1 cellular context compared by ENCODE assay signal in the genomic region with DNA sequence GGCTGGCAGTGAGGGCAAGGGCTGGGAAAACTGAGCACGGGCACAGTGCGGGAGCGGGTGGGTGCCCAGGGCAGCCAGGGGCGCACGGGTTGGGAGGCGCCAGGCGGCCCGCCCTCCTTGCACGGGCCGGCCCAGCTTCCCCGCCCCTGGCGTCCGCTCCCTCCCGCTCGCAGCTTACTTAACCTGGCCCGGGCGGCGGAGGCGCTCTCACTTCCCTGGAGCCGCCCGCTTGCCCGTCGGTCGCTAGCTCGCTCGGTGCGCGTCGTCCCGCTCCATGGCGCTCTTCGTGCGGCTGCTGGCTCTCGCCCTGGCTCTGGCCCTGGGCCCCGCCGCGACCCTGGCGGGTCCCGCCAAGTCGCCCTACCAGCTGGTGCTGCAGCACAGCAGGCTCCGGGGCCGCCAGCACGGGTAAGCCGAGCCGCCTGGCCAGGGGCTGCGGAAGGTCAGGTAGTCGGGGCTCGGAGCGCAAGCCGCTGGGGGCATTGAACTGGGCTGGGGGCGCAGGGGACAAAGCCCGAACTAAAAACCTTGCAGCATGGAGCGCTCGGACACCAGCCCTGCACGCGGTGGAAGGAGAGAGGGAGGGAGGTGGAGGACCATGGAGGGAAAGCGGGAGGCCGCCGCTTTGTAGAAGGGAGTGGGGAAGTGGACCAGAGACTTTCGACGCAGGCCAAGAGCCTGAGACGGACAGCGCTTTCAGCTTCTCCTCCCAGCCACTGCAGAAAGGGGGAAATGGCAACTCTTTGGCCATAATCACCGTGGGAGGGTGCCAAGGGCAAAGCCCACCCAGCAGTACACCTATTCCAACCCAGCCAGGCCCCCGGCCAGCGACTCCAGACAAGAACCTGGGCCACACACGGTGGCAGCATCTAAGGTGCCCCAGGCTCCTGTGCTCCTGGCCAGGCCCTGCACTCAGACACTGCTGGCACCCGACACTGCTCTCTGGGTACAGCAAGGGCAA.
TF ChIP-seq lines count a peak whose summit lies in the region.

A gene (plus strand): TSS at position 207 of the 961 bp plus-strand sequence. CDS start 68 bp downstream, at position 275.

TF ChIP-seq in H1, 55 proteins besides CTCF, POLR2A, EP300 and RAD21 (continued from another document):
- no peak for TF ChIP-seq FOSL1 (IDR thresholded peaks at IDR 0.05; ENCODE audit: insufficient read depth, low read depth, low read length)
- TF ChIP-seq MAFK (IDR thresholded peaks at IDR 0.05; ENCODE audit: low read depth, low read length) = no peak
- peak; percentile 56 for TF ChIP-seq RNF2 (IDR thresholded peaks at IDR 0.05; ENCODE audit: borderline replicate concordance, low read depth, low read length, missing control alignments, poor library complexity, severe bottlenecking)
- TF ChIP-seq, protein P1, sequence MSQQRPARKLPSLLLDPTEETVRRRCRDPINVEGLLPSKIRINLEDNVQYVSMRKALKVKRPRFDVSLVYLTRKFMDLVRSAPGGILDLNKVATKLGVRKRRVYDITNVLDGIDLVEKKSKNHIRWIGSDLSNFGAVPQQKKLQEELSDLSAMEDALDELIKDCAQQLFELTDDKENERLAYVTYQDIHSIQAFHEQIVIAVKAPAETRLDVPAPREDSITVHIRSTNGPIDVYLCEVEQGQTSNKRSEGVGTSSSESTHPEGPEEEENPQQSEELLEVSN (IDR thresholded peaks at IDR 0.05) = peak; percentile 88
- TF ChIP-seq CTBP2 (IDR thresholded peaks at IDR 0.05; ENCODE audit: borderline replicate concordance, insufficient read depth, insufficient read length, low read length) = peak; percentile 86
- TF ChIP-seq KDM4A (IDR thresholded peaks at IDR 0.05; ENCODE audit: low read depth, low read length, severe bottlenecking) = peak; percentile 96
- TF ChIP-seq TAF1 (IDR thresholded peaks at IDR 0.05; ENCODE audit: low read depth, low read length) = peak; percentile 69
- peak; percentile 84; the same call in 1 of the 2 replicates for TF ChIP-seq TBP (IDR thresholded peaks at IDR 0.05; ENCODE audit: low read depth, low read length)
- TF ChIP-seq YY1 (IDR thresholded peaks at IDR 0.05; ENCODE audit: low read depth, low read length) = peak; percentile 24; the same call in 1 of the 2 replicates
- no peak for TF ChIP-seq SP4 (IDR thresholded peaks at IDR 0.05; ENCODE audit: low read length)
- TF ChIP-seq HDAC2 (IDR thresholded peaks at IDR 0.05; ENCODE audit: borderline replicate concordance in 1 of 2, low read depth in 2 of 2, low read length in 2 of 2) = 0 out of 4 replicates have a peak, but pooled peaks of 1 of the 2 experiments have one; percentile 17
- no peak for TF ChIP-seq SIRT6 (IDR thresholded peaks at IDR 0.05; ENCODE audit: low read length)
- no peak for TF ChIP-seq GTF2F1 (IDR thresholded peaks at IDR 0.05; ENCODE audit: borderline replicate concordance, low read depth, low read length)
- no peak for TF ChIP-seq RFX5 (IDR thresholded peaks at IDR 0.05; ENCODE audit: borderline replicate concordance, low read depth, low read length)
- peak; percentile 20; the same call in 1 of the 2 replicates for TF ChIP-seq POLR2AphosphoS5 (IDR thresholded peaks at IDR 0.05; ENCODE audit: low read depth, low read length)
- TF ChIP-seq NRF1 (IDR thresholded peaks at IDR 0.05; ENCODE audit: low read depth, low read length) = no peak
- TF ChIP-seq CBX5 (IDR thresholded peaks at IDR 0.05; ENCODE audit: low read depth, low read length) = no peak
- no peak for TF ChIP-seq POU5F1 (IDR thresholded peaks at IDR 0.05; ENCODE audit: low read depth, low read length)
- TF ChIP-seq, protein P2, sequence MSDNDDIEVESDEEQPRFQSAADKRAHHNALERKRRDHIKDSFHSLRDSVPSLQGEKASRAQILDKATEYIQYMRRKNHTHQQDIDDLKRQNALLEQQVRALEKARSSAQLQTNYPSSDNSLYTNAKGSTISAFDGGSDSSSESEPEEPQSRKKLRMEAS (IDR thresholded peaks at IDR 0.05) = peak; percentile 75; the same call in 1 of the 2 replicates
- TF ChIP-seq, protein P3, sequence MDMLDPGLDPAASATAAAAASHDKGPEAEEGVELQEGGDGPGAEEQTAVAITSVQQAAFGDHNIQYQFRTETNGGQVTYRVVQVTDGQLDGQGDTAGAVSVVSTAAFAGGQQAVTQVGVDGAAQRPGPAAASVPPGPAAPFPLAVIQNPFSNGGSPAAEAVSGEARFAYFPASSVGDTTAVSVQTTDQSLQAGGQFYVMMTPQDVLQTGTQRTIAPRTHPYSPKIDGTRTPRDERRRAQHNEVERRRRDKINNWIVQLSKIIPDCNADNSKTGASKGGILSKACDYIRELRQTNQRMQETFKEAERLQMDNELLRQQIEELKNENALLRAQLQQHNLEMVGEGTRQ (IDR thresholded peaks at IDR 0.05; ENCODE audit: low read length) = no peak
- TF ChIP-seq EZH2 (IDR thresholded peaks at IDR 0.05; ENCODE audit: low read depth, low read length, severe bottlenecking) = peak; percentile 66
- TF ChIP-seq RBBP5 (IDR thresholded peaks at IDR 0.05; ENCODE audit: borderline replicate concordance, low read depth, low read length) = peak; percentile 80; the same call in 1 of the 2 replicates
- peak; percentile 83 for TF ChIP-seq ASH2L (IDR thresholded peaks at IDR 0.05; ENCODE audit: low read length)
- no peak for TF ChIP-seq BACH1 (IDR thresholded peaks at IDR 0.05; ENCODE audit: low read length)
- TF ChIP-seq TAF7 (optimal IDR thresholded peaks at IDR 0.05; ENCODE audit: borderline replicate concordance, low read depth, low read length) = peak; percentile 54
- peak; percentile 69; the same call in 1 of the 2 replicates for TF ChIP-seq SUZ12 (IDR thresholded peaks at IDR 0.05; ENCODE audit: low read length)
- peak in 1 of 2 experiments; percentile 27; a peak in 1 of 4 replicates for TF ChIP-seq SIN3A (conservative IDR thresholded peaks at IDR 0.05 in 1 of 2, IDR thresholded peaks at IDR 0.05 in 1 of 2; ENCODE audit: low read depth in 1 of 2, low read length in 2 of 2)
- TF ChIP-seq EGR1 (IDR thresholded peaks at IDR 0.05; ENCODE audit: borderline replicate concordance, low read depth, low read length) = peak; percentile 67
